ENCODE assay signal across 2 cellular contexts in the genomic region with DNA sequence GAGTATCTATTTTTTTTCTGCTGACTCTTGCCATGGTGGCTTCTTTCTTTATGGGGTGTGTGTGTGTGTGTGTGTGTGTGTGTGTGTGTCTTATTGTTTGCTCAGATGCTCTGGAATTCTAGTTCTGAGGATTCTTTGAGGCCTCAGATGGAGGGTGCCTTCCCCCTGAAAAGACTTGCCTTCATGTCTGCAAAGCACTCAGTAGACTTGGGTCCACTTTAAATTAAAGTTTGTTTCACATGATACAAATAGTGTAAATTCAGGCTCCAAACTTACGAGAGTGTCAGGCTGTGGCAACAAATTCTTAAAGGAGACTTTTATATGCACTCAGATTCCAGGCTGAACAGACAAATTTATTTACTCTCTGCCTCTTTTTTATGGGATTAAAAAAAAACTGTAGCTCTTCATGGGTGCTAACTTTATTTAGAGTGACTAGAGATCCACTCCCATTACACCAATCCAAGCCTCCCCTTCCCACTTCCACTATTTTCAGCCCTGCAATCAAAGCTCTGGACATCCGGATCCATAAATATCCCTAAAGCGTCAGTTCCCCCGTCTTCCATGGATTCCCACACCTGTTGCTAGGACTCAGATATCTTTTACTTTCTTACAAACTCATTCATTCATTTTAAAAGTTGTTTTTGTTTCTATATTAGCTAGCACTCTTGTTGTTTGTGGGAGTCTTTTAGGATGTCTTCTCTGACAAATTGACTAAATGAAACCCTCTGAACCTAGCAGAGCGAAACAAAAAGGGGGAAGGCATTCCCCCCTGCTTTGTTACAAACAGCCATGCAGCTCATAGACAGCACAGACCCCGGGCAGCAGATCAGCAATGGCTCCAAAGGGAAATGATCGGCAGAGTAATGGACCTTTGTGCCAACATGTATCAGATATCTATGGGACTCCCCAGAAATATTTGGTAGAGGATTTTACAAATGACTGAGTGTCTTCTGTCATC.
TF ChIP-seq lines count a peak whose summit lies in the region.

No MANE protein-coding gene starts in this region.

TF ChIP-seq in SK-N-SH, 30 proteins besides CTCF, POLR2A, EP300 and RAD21:
- no peak for TF ChIP-seq GABPA (IDR thresholded peaks at IDR 0.05; ENCODE audit: low read depth)
- no peak for TF ChIP-seq PBX3 (IDR thresholded peaks at IDR 0.05)
- TF ChIP-seq SIN3A (IDR thresholded peaks at IDR 0.05; ENCODE audit: borderline replicate concordance, low read depth, low read length), result no peak
- no peak for TF ChIP-seq SMC3 (IDR thresholded peaks at IDR 0.05; ENCODE audit: low read depth, low read length)
TF ChIP-seq in SK-N-SH: peak in this region for 0.

TF ChIP-seq in SK-N-SH treated with all-trans-retinoic acid at 6 μM for 48 hours, 23 proteins besides CTCF, POLR2A, EP300 and RAD21:
- TF ChIP-seq, protein P1, sequence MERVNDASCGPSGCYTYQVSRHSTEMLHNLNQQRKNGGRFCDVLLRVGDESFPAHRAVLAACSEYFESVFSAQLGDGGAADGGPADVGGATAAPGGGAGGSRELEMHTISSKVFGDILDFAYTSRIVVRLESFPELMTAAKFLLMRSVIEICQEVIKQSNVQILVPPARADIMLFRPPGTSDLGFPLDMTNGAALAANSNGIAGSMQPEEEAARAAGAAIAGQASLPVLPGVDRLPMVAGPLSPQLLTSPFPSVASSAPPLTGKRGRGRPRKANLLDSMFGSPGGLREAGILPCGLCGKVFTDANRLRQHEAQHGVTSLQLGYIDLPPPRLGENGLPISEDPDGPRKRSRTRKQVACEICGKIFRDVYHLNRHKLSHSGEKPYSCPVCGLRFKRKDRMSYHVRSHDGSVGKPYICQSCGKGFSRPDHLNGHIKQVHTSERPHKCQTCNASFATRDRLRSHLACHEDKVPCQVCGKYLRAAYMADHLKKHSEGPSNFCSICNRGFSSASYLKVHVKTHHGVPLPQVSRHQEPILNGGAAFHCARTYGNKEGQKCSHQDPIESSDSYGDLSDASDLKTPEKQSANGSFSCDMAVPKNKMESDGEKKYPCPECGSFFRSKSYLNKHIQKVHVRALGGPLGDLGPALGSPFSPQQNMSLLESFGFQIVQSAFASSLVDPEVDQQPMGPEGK (CRISPR knock-in tag; IDR thresholded peaks at IDR 0.05; ENCODE audit: borderline replicate concordance), result no peak
- TF ChIP-seq RARB (CRISPR knock-in tag; IDR thresholded peaks at IDR 0.05) (no peak), ARNTL (CRISPR knock-in tag; IDR thresholded peaks at IDR 0.05; ENCODE audit: borderline replicate concordance, low read depth) (no peak), BACH2 (CRISPR knock-in tag; IDR thresholded peaks at IDR 0.05; ENCODE audit: borderline replicate concordance) (no peak), TOX (CRISPR knock-in tag; IDR thresholded peaks at IDR 0.05; ENCODE audit: borderline replicate concordance) (no peak), PPARA (CRISPR knock-in tag; IDR thresholded peaks at IDR 0.05; ENCODE audit: borderline replicate concordance) (no peak), ESRRG (CRISPR knock-in tag; IDR thresholded peaks at IDR 0.05) (no peak), CSRNP3 (CRISPR knock-in tag; IDR thresholded peaks at IDR 0.05) (no peak), ZFP3 (CRISPR knock-in tag; IDR thresholded peaks at IDR 0.05) (no peak), ZNF70 (CRISPR knock-in tag; IDR thresholded peaks at IDR 0.05) (no peak), GLIS3 (CRISPR knock-in tag; IDR thresholded peaks at IDR 0.05) (no peak), CSDC2 (CRISPR knock-in tag; IDR thresholded peaks at IDR 0.05) (no peak), SNAI2 (CRISPR knock-in tag; IDR thresholded peaks at IDR 0.05) (no peak)
- TF ChIP-seq, protein P2, sequence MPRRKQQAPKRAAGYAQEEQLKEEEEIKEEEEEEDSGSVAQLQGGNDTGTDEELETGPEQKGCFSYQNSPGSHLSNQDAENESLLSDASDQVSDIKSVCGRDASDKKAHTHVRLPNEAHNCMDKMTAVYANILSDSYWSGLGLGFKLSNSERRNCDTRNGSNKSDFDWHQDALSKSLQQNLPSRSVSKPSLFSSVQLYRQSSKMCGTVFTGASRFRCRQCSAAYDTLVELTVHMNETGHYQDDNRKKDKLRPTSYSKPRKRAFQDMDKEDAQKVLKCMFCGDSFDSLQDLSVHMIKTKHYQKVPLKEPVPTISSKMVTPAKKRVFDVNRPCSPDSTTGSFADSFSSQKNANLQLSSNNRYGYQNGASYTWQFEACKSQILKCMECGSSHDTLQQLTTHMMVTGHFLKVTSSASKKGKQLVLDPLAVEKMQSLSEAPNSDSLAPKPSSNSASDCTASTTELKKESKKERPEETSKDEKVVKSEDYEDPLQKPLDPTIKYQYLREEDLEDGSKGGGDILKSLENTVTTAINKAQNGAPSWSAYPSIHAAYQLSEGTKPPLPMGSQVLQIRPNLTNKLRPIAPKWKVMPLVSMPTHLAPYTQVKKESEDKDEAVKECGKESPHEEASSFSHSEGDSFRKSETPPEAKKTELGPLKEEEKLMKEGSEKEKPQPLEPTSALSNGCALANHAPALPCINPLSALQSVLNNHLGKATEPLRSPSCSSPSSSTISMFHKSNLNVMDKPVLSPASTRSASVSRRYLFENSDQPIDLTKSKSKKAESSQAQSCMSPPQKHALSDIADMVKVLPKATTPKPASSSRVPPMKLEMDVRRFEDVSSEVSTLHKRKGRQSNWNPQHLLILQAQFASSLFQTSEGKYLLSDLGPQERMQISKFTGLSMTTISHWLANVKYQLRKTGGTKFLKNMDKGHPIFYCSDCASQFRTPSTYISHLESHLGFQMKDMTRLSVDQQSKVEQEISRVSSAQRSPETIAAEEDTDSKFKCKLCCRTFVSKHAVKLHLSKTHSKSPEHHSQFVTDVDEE (CRISPR knock-in tag; IDR thresholded peaks at IDR 0.05), result no peak
